In genomic region chr19:41319500-41320184, GRCh38 we compare ENCODE assay signal across 24 cellular contexts. TPM values are rescaled to one million over a fixed set of nuclear protein-coding genes. Genes with fewer than 3 reads are reported as not detected.
DNase-seq lines count a peak whose midpoint lies in the region; ATAC-seq, FAIRE-seq and TF ChIP-seq lines count a peak whose summit lies in the region.
"Had no signal": no experiment of that assay in that cellular context is flagged by ENCODE, and none has a peak within 500 bp of the region (broad histone marks: within the 10 kb centered on the region; RNA-seq: fewer than 3 reads in every experiment).

No MANE protein-coding gene starts in this region.

- no peak overlapping the region for H3K4me3 Mint-ChIP-seq in activated naive CD4-positive, alpha-beta T cell treated with anti-CD3 and anti-CD28 coated beads, Interleukin-2, amount 10 ng/mL, durations not matched to agents 7 days and 5 days
- peak overlapping the region; percentile 69 for H3K4me3 Mint-ChIP-seq in T-helper 17 cell
- H3K4me3 Mint-ChIP-seq in stimulated activated memory B cell treated with anti-CD40 and anti-IgM and Interleukin-4, amounts not matched to agents 10 μg/mL and 1 μg/mL and 100 μg/mL, for 72 hours, result no peak overlapping the region
- H3K4me3 Mint-ChIP-seq: brain, HFFc6, nephron, WTC11 had no signal

- ATAC-seq in T-helper 17 cell, result peak; percentile 3
- peak; percentile 9 for ATAC-seq in stimulated activated memory B cell treated with anti-CD40 and anti-IgM and Interleukin-4, amounts not matched to agents 10 μg/mL and 1 μg/mL and 100 μg/mL, for 72 hours
- ATAC-seq: sciatic nerve, WTC11 had no signal

- DNase-seq in activated naive CD4-positive, alpha-beta T cell treated with anti-CD3 and anti-CD28 coated beads, Interleukin-2, amount 10 ng/mL, durations not matched to agents 7 days and 5 days, result no peak
- no peak for DNase-seq in activated naive CD4-positive, alpha-beta T cell treated with Interleukin-2 at 50 U/mL for 16 hours
- DNase-seq in T-helper 17 cell (no peak), fibroblast of villous mesenchyme (ENCODE audit: low read depth) (peak; percentile 39), GM10266 (ENCODE audit: extremely low spot score) (no peak), D721Med (ENCODE audit: insufficient read length, low spot score) (no peak), urothelium cell line (ENCODE audit: low spot score) (no peak)
- DNase-seq: ACHN, colonic mucosa, HFFc6, Karpas-422, midbrain, NCI-H1092, NCI-H187 treated with DMSO at 0.1 percent for 48 hours, NCI-H2227 treated with DMSO at 0.1 percent for 48 hours, substantia nigra, T1000 had no signal

- no peaks in the 10 kb centered on the region for H3K9me3 Mint-ChIP-seq in activated naive CD4-positive, alpha-beta T cell treated with anti-CD3 and anti-CD28 coated beads, Interleukin-2, amount 10 ng/mL, durations not matched to agents 7 days and 5 days
- no peaks in the 10 kb centered on the region for H3K9me3 Mint-ChIP-seq in stimulated activated memory B cell treated with anti-CD40 and anti-IgM and Interleukin-4, amounts not matched to agents 10 μg/mL and 1 μg/mL and 100 μg/mL, for 72 hours
- H3K9me3 Mint-ChIP-seq: brain, HFFc6, nephron had no signal

- H3K36me3 Mint-ChIP-seq in activated naive CD4-positive, alpha-beta T cell treated with anti-CD3 and anti-CD28 coated beads, Interleukin-2, amount 10 ng/mL, durations not matched to agents 7 days and 5 days, result peaks cover 62% of the 10 kb centered on the region
- H3K36me3 Mint-ChIP-seq in T-helper 17 cell (ENCODE audit: low read depth), result peaks cover 10% of the 10 kb centered on the region
- peaks cover 51% of the 10 kb centered on the region for H3K36me3 Mint-ChIP-seq in stimulated activated memory B cell treated with anti-CD40 and anti-IgM and Interleukin-4, amounts not matched to agents 10 μg/mL and 1 μg/mL and 100 μg/mL, for 72 hours

- FAIRE-seq in D721Med (lab: Jason Lieb, UNC) (no peak), urothelium cell line (lab: Jason Lieb, UNC) (no peak)
- FAIRE-seq: G401.6 had no signal

- peak overlapping the region; percentile 14 for H3K27ac Mint-ChIP-seq in activated naive CD4-positive, alpha-beta T cell treated with anti-CD3 and anti-CD28 coated beads, Interleukin-2, amount 10 ng/mL, durations not matched to agents 7 days and 5 days
- H3K27ac Mint-ChIP-seq in T-helper 17 cell, result peak overlapping the region; percentile 60
- no peak overlapping the region for H3K27ac Mint-ChIP-seq in stimulated activated memory B cell treated with anti-CD40 and anti-IgM and Interleukin-4, amounts not matched to agents 10 μg/mL and 1 μg/mL and 100 μg/mL, for 72 hours
- H3K27ac Mint-ChIP-seq: brain, HFFc6, nephron, WTC11 had no signal

- peaks cover 28% of the 10 kb centered on the region for H3K4me1 Mint-ChIP-seq in activated naive CD4-positive, alpha-beta T cell treated with anti-CD3 and anti-CD28 coated beads, Interleukin-2, amount 10 ng/mL, durations not matched to agents 7 days and 5 days
- peaks cover 33% of the 10 kb centered on the region for H3K4me1 Mint-ChIP-seq in T-helper 17 cell
- peaks cover 53% of the 10 kb centered on the region for H3K4me1 Mint-ChIP-seq in stimulated activated memory B cell treated with anti-CD40 and anti-IgM and Interleukin-4, amounts not matched to agents 10 μg/mL and 1 μg/mL and 100 μg/mL, for 72 hours

- no peaks in the 10 kb centered on the region for H3K9me3 ChIP-seq in T-helper 17 cell (ENCODE audit: control insufficient read depth, low read length, poor library complexity, severe bottlenecking)
- H3K9me3 ChIP-seq: BLaER1 treated with 17β-estradiol and CSF1 and Interleukin-3, amounts not matched to agents 10 nM and 100 nM; colonic mucosa had no signal

- CTCF ChIA-PET in activated naive CD4-positive, alpha-beta T cell treated with anti-CD3 and anti-CD28 coated beads, Interleukin-2, amount 10 ng/mL, durations not matched to agents 7 days and 5 days (lab: Charles Lee), result interaction anchor here (1.2 to 2.8 kb wide), 2 partner anchors 12 to 32 kb away, joined by 3 to 10 read pairs; no protein-coding TSS in a partner anchor

- TF ChIP-seq CTCF in fibroblast of villous mesenchyme (IDR thresholded peaks at IDR 0.05; ENCODE audit: insufficient read depth, low read depth, low read length) (no peak), GM10266 (IDR thresholded peaks at IDR 0.05; ENCODE audit: control insufficient read depth, insufficient read depth, low read depth, missing control alignments) (no peak), D721Med (IDR thresholded peaks at IDR 0.05; ENCODE audit: insufficient read depth, missing control alignments) (no peak)

- no peak overlapping the region for H3K4me3 ChIP-seq in fibroblast of villous mesenchyme (ENCODE audit: low read depth, low read length)
- H3K4me3 ChIP-seq: BLaER1 treated with 17β-estradiol and CSF1 and Interleukin-3, amounts not matched to agents 10 nM and 100 nM; colonic mucosa had no signal

- H3K27me3 Mint-ChIP-seq in activated naive CD4-positive, alpha-beta T cell treated with anti-CD3 and anti-CD28 coated beads, Interleukin-2, amount 10 ng/mL, durations not matched to agents 7 days and 5 days, result no peaks in the 10 kb centered on the region
- H3K27me3 Mint-ChIP-seq in T-helper 17 cell, result no peaks in the 10 kb centered on the region
- no peaks in the 10 kb centered on the region for H3K27me3 Mint-ChIP-seq in stimulated activated memory B cell treated with anti-CD40 and anti-IgM and Interleukin-4, amounts not matched to agents 10 μg/mL and 1 μg/mL and 100 μg/mL, for 72 hours

RNA-seq across cellular contexts. Expression of gene CCDC97, which starts 9.7 kb away (rescaled TPM):
- total RNA-seq in T-helper 17 cell (10 to 100 TPM; 34.7 to 35.4 TPM), fibroblast of villous mesenchyme (9.7 and 11.2 TPM in 2 replicates)

RNA-seq across cellular contexts. Expression of gene TGFB1, which starts 34.1 kb away (rescaled TPM):
- total RNA-seq in T-helper 17 cell, result 100 to 1,000 TPM; 408 to 431 TPM
- total RNA-seq in fibroblast of villous mesenchyme, result 7.8 and 16.8 TPM in 2 replicates

RNA-seq across cellular contexts. Expression of gene B9D2, which starts 44.3 kb away (rescaled TPM):
- 10 to 100 TPM; 37.1 to 41.4 TPM for total RNA-seq in T-helper 17 cell
- total RNA-seq in fibroblast of villous mesenchyme, result 3.5 and 4.5 TPM in 2 replicates

RNA-seq across cellular contexts. Expression of gene HNRNPUL1, which starts 55.5 kb away (rescaled TPM):
- 100 to 1,000 TPM; 316 to 329 TPM for total RNA-seq in T-helper 17 cell
- 123 and 128 TPM in 2 replicates for total RNA-seq in fibroblast of villous mesenchyme

RNA-seq across cellular contexts. Expression of gene TMEM91, which starts 56.7 kb away (rescaled TPM):
- total RNA-seq in T-helper 17 cell (10 to 100 TPM in 1 of 2 donors, 1 to 10 TPM in 1; 6.9 to 35.0 TPM), fibroblast of villous mesenchyme (2.6 and 5.5 TPM in 2 replicates)

Comparison
In these comparisons a context has a peak if more than half of its experiments do, and no peak if none do; other contexts are left out.
1. RNA of gene TGFB1, which starts 34.1 kb away (total RNA-seq): 408 to 431 TPM in T-helper 17 cell; 7.8 to 16.8 TPM in fibroblast of villous mesenchyme; every median in the first group is over 10 times any median in the second.